In genomic region chr6:99746261-99746895, GRCh38 we compare ENCODE assay signal across 8 cellular contexts.
DNase-seq lines count a peak whose midpoint lies in the region; ATAC-seq and TF ChIP-seq lines count a peak whose summit lies in the region.

No MANE protein-coding gene starts in this region.

- peaks cover 0 to 14% (median 13%) of the 10 kb centered on the region in 3 donors for H3K27me3 Mint-ChIP-seq in immature natural killer cell (ENCODE audit: low read depth in 3 of 3)

- ATAC-seq in GM18519 (IDR thresholded peaks at IDR 0.05; ENCODE audit: low FRiP score, unreplicated experiment) (peak; percentile 95), HG03025 (IDR thresholded peaks at IDR 0.05; ENCODE audit: low FRiP score, unreplicated experiment) (peak; percentile 89)

- H3K9me3 Mint-ChIP-seq in immature natural killer cell: peaks cover 0 to 2% (median 0%) of the 10 kb centered on the region in 6 donors

- no peak overlapping the region for H3K4me3 Mint-ChIP-seq in immature natural killer cell

- peak; percentile 77 for TF ChIP-seq CTCF in brain microvascular endothelial cell (IDR thresholded peaks at IDR 0.05; ENCODE audit: low read depth, low read length, missing control alignments)

- H3K27ac Mint-ChIP-seq in immature natural killer cell: no peak overlapping the region

- H3K27ac ChIP-seq in brain microvascular endothelial cell: no peak overlapping the region

- no peak overlapping the region for H3K4me3 ChIP-seq in brain microvascular endothelial cell (ENCODE audit: low read depth, low read length)

- H3K36me3 ChIP-seq in brain microvascular endothelial cell (replicated peaks): no peaks in the 10 kb centered on the region

- no peaks in the 10 kb centered on the region for H3K27me3 ChIP-seq in brain microvascular endothelial cell (replicated peaks)

- peak; percentile 52 for DNase-seq in AG08396 (ENCODE audit: low spot score)
- DNase-seq in NCI-H2029 (lab: John Stamatoyannopoulos, UW): peak; percentile 40
- peak; percentile 45 for DNase-seq in T1000 (lab: John Stamatoyannopoulos, UW)
- DNase-seq in brain microvascular endothelial cell: peak; percentile 78
- DNase-seq in immature natural killer cell: peak; percentile 41 to 52 (median 46)
- peak; percentile 6 to 38 for DNase-seq in stimulated activated CD4-positive, alpha-beta T cell treated with anti-CD3 and anti-CD28 coated beads, Interleukin-15, amount 100 ng/mL, for 48 hours (ENCODE audit: low read depth in 2 of 2)

- no peaks in the 10 kb centered on the region for H3K36me3 Mint-ChIP-seq in immature natural killer cell

- no peaks in the 10 kb centered on the region for H3K4me1 Mint-ChIP-seq in immature natural killer cell

- in situ Hi-C loops in brain microvascular endothelial cell (cut with HindIII; ENCODE audit: low pct_ligation_motif_present, low sequenced_read_pairs): no loop called here

Comparison
In these comparisons a context has a peak if more than half of its experiments do, and no peak if none do; other contexts are left out.
1. DNase-seq: peak in every context shown above with its lines; median percentile 78 in brain microvascular endothelial cell; 52 in AG08396; 46 in immature natural killer cell; 45 in T1000; 40 in NCI-H2029; 22 in stimulated activated CD4-positive, alpha-beta T cell treated with anti-CD3 and anti-CD28 coated beads, Interleukin-15, amount 100 ng/mL, for 48 hours.